32 cellular contexts compared by ENCODE assay signal in the genomic region with DNA sequence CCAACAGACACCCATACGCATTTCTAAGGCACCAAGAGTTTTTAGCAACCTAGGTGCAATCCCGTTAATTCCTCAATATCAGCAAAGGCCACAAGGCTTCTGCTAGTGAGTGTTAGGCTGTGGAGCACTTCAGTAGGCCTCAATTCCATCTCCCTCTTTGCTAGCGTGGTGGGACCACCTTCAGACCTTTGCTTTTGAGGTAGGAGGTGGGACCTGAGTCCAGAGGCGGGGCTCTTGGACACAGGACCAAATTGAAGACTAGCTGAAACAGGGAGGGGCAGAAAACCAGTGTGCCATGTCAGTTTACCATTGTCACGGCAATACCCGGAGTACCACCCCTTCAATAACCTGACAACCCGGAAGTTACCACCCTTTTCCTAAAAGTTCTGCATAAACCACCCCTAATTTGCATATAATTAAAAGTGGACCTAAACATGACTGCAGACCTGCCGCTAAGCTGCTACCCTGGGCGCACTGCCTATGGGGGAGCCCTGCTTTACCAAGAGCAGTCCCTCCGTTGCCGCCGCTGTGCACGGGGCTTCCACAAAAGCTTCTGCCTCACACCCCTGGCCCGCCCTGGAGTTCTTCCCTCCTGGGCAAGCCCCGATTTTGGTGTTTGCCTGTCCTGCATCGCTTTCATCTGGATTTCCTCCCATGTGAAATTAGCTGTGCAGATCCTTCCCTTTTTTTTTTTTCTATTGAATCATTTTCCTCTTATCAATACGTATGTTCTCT. TPM values are rescaled to one million over a fixed set of nuclear protein-coding genes. Genes with fewer than 3 reads are reported as not detected.
"Had no signal": no experiment of that assay in that cellular context is flagged by ENCODE, and none has a peak within 500 bp of the region (broad histone marks: within the 10 kb centered on the region; RNA-seq: fewer than 3 reads in every experiment).

No MANE protein-coding gene starts in this region.

- H3K36me3 Mint-ChIP-seq: stimulated activated effector memory CD8-positive, alpha-beta T cell treated with anti-CD3 and anti-CD28 coated beads, Interleukin-12 subunit alpha, Interleukin-12 subunit beta, amount 100 ng/mL, for 72 hours; stimulated activated memory B cell treated with anti-CD40 and anti-IgM and Interleukin-4, amounts not matched to agents 10 μg/mL and 1 μg/mL and 100 μg/mL, for 72 hours; stimulated activated naive B cell treated with anti-CD40 and anti-IgM and Interleukin-4, amounts not matched to agents 10 μg/mL and 1 μg/mL and 100 μg/mL, for 72 hours; type B pancreatic cell had no signal

- ATAC-seq: stimulated activated effector memory CD8-positive, alpha-beta T cell treated with anti-CD3 and anti-CD28 coated beads, Interleukin-12 subunit alpha, Interleukin-12 subunit beta, amount 100 ng/mL, for 72 hours; stimulated activated memory B cell treated with anti-CD40 and anti-IgM and Interleukin-4, amounts not matched to agents 10 μg/mL and 1 μg/mL and 100 μg/mL, for 72 hours; stimulated activated naive B cell treated with anti-CD40 and anti-IgM and Interleukin-4, amounts not matched to agents 10 μg/mL and 1 μg/mL and 100 μg/mL, for 72 hours; stimulated activated naive CD8-positive, alpha-beta T cell treated with anti-CD3 and anti-CD28 coated beads, Interleukin-15, amount 100 ng/mL, for 72 hours; stimulated activated naive CD8-positive, alpha-beta T cell treated with anti-CD3 and anti-CD28 coated beads, Interleukin-15, Interleukin-2, amounts not matched to agents 100 U/mL and 50 U/mL, for 24 hours; upper lobe of right lung had no signal

- H3K27me3 ChIP-seq: testis, thyroid gland, upper lobe of left lung, uterus, vagina had no signal

- H3K9me3 Mint-ChIP-seq: stimulated activated effector memory CD8-positive, alpha-beta T cell treated with anti-CD3 and anti-CD28 coated beads, Interleukin-12 subunit alpha, Interleukin-12 subunit beta, amount 100 ng/mL, for 72 hours; stimulated activated memory B cell treated with anti-CD40 and anti-IgM and Interleukin-4, amounts not matched to agents 10 μg/mL and 1 μg/mL and 100 μg/mL, for 72 hours; stimulated activated naive CD8-positive, alpha-beta T cell treated with anti-CD3 and anti-CD28 coated beads, Interleukin-15, amount 100 ng/mL, for 72 hours; stimulated activated naive CD8-positive, alpha-beta T cell treated with anti-CD3 and anti-CD28 coated beads, Interleukin-15, Interleukin-2, amounts not matched to agents 100 ng/mL and 50 ng/mL, for 24 hours; type B pancreatic cell had no signal

- H3K4me1 ChIP-seq: stomach, suprapubic skin, testis, thyroid gland, tibial artery, tibial nerve, transverse colon, upper lobe of left lung, upper lobe of right lung, uterus, vagina had no signal

- H3K27ac Mint-ChIP-seq: stimulated activated effector memory CD8-positive, alpha-beta T cell treated with anti-CD3 and anti-CD28 coated beads, Interleukin-12 subunit alpha, Interleukin-12 subunit beta, amount 100 ng/mL, for 72 hours; stimulated activated memory B cell treated with anti-CD40 and anti-IgM and Interleukin-4, amounts not matched to agents 10 μg/mL and 1 μg/mL and 100 μg/mL, for 72 hours; stimulated activated naive B cell treated with anti-CD40 and anti-IgM and Interleukin-4, amounts not matched to agents 10 μg/mL and 1 μg/mL and 100 μg/mL, for 72 hours; stimulated activated naive CD8-positive, alpha-beta T cell treated with anti-CD3 and anti-CD28 coated beads, Interleukin-15, amount 100 ng/mL, for 72 hours; stimulated activated naive CD8-positive, alpha-beta T cell treated with anti-CD3 and anti-CD28 coated beads, Interleukin-15, Interleukin-2, amounts not matched to agents 100 ng/mL and 50 ng/mL, for 24 hours; type B pancreatic cell had no signal

- H3K4me3 Mint-ChIP-seq: stimulated activated effector memory CD8-positive, alpha-beta T cell treated with anti-CD3 and anti-CD28 coated beads, Interleukin-12 subunit alpha, Interleukin-12 subunit beta, amount 100 ng/mL, for 72 hours; stimulated activated memory B cell treated with anti-CD40 and anti-IgM and Interleukin-4, amounts not matched to agents 10 μg/mL and 1 μg/mL and 100 μg/mL, for 72 hours; stimulated activated naive B cell treated with anti-CD40 and anti-IgM and Interleukin-4, amounts not matched to agents 10 μg/mL and 1 μg/mL and 100 μg/mL, for 72 hours; stimulated activated naive CD8-positive, alpha-beta T cell treated with anti-CD3 and anti-CD28 coated beads, Interleukin-15, amount 100 ng/mL, for 72 hours; stimulated activated naive CD8-positive, alpha-beta T cell treated with anti-CD3 and anti-CD28 coated beads, Interleukin-15, Interleukin-2, amounts not matched to agents 100 ng/mL and 50 ng/mL, for 24 hours; type B pancreatic cell had no signal

- DNase-seq: stimulated activated CD4-positive, alpha-beta T cell treated with anti-CD3 and anti-CD28 coated beads, Interleukin-2, amount 100 ng/mL, for 48 hours; stimulated activated CD4-positive, alpha-beta T cell treated with anti-CD3 and anti-CD28 coated beads, Interleukin-4, amount 100 ng/mL, for 1 hour; stimulated activated CD4-positive, alpha-beta T cell treated with anti-CD3 and anti-CD28 coated beads, Interleukin-4, amount 100 ng/mL, for 24 hours; stimulated activated CD4-positive, alpha-beta T cell treated with anti-CD3 and anti-CD28 coated beads, Interleukin-4, amount 100 ng/mL, for 4 hours; stimulated activated CD8-positive, alpha-beta memory T cell treated with anti-CD3 and anti-CD28 coated beads, Interleukin-4, amount 100 ng/mL, for 48 hours; stimulated activated naive B cell treated with anti-CD40 and anti-IgM and Interleukin-4, amounts not matched to agents 10 μg/mL and 1 μg/mL and 100 μg/mL, for 72 hours; stimulated activated naive CD4-positive, alpha-beta T cell; stimulated activated naive CD4-positive, alpha-beta T cell treated with Interleukin-2 at 50 U/mL for 16 hours; stimulated activated naive CD8-positive, alpha-beta T cell treated with anti-CD3 and anti-CD28 coated beads, Interleukin-15, amount 100 ng/mL, for 72 hours; stimulated activated naive CD8-positive, alpha-beta T cell treated with anti-CD3 and anti-CD28 coated beads, Interleukin-15, Interleukin-2, amounts not matched to agents 100 U/mL and 50 U/mL, for 24 hours; stomach; testis; thyroid gland; tibial artery; transverse colon; trophoblast cell; upper lobe of left lung; upper lobe of right lung; uterus had no signal

- FAIRE-seq: urothelium cell line had no signal

- H3K4me3 ChIP-seq: stomach, suprapubic skin, testis, thoracic aorta, thyroid gland, tibial artery, tibial nerve, transverse colon, upper lobe of left lung, upper lobe of right lung, uterus, vagina had no signal

- H3K36me3 ChIP-seq: stomach, suprapubic skin, thoracic aorta, thyroid gland, tibial artery, tibial nerve, transverse colon, upper lobe of left lung, upper lobe of right lung, uterus, vagina had no signal

- H3K9me3 ChIP-seq: stomach, suprapubic skin, testis, thoracic aorta, thyroid gland, tibial artery, tibial nerve, transverse colon, upper lobe of left lung, upper lobe of right lung, uterus, vagina had no signal

- H3K27ac ChIP-seq: stomach, suprapubic skin, testis, thoracic aorta, thyroid gland, tibial artery, tibial nerve, transverse colon, upper lobe of left lung, upper lobe of right lung, uterus, vagina had no signal

RNA-seq across cellular contexts. Expression of a gene that starts 41.1 kb away (rescaled TPM):
- total RNA-seq: stomach, subcutaneous adipose tissue, temporal lobe, transverse colon, upper lobe of left lung, upper lobe of right lung, ureter, urinary bladder had no signal
